ENCODE assay signal across 11 cellular contexts in the genomic region with DNA sequence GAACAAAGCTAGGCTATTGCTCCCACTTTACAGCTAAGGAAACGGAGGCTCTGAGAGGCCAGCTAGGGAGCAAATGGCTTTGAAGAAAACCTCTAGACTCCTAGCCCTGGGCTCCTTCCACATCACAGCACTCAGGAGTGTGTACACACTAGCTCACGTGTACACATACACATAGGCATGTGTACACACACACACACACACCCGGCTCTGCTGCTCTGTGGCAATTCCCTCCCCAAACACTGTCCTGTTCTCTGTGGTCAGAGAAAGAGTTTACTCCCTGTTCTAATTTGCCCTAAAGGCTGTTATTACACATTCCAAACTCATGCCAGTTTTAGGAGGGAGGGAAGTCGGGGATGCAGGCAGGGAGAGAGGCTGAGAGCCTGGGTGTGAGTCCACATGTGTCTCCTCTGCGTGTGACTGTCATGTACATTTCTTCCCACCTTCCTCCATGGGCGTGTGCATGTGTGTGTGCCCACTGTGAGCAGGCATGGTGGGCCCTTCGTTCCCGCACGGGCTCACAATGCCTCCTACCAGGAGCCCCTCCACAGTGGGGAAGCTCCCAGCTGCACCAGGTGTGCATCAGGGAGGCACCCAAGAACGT. TPM values are rescaled to one million over a fixed set of nuclear protein-coding genes. Genes with fewer than 3 reads are reported as not detected.
DNase-seq lines count a peak whose midpoint lies in the region; ATAC-seq and TF ChIP-seq lines count a peak whose summit lies in the region.
"Had no signal": no experiment of that assay in that cellular context is flagged by ENCODE, and none has a peak within 500 bp of the region (broad histone marks: within the 10 kb centered on the region; RNA-seq: fewer than 3 reads in every experiment).

No MANE protein-coding gene starts in this region.

- H2AFZ ChIP-seq in PC-3 (ENCODE audit: low read length) (no peak overlapping the region), osteoblast (ENCODE audit: low read length) (no peak overlapping the region)

- no peak overlapping the region for H3K27ac Mint-ChIP-seq in activated T-helper 2 cell treated with anti-CD3 and anti-CD28 coated beads, Interferon-gamma antibody, Interleukin-2, Interleukin-4, amounts not matched to agents 10 μg/mL and 5 μg/mL and 100 μg/mL, durations not matched to agents 14 hours and 24 hours and 36 hours
- H3K27ac Mint-ChIP-seq: activated B cell treated with CpG ODN at 0.5 μM for 24 hours had no signal

- no TSS peak for BruUV-seq in PC-3 (replicated peaks; lab: Mats Ljungman, UMichigan)

- POLR2A ChIA-PET in PC-3 (lab: Charles Lee; ENCODE audit: unreplicated experiment), result no interaction called here

- no peaks in the 10 kb centered on the region for H3F3A ChIP-seq in PC-3 (ENCODE audit: low read length, unreplicated experiment)

- CTCF ChIA-PET in PC-3 (lab: Charles Lee), result interaction anchor here (0.9 kb wide), 1 partner anchor 26 kb away, joined by 4 read pairs; no protein-coding TSS in a partner anchor

- H3K9ac ChIP-seq in PC-3 (ENCODE audit: low read length), result no peak overlapping the region

- H3K4me2 ChIP-seq in PC-3 (ENCODE audit: low read length) (0 out of 2 replicates have a peak overlapping the region, but pooled peaks have one; percentile 11), osteoblast (ENCODE audit: insufficient read depth, low read length) (no peak overlapping the region)

- H3K36me3 Mint-ChIP-seq in activated T-helper 2 cell treated with anti-CD3 and anti-CD28 coated beads, Interferon-gamma antibody, Interleukin-2, Interleukin-4, amounts not matched to agents 10 μg/mL and 5 μg/mL and 100 μg/mL, durations not matched to agents 14 hours and 24 hours and 36 hours (ENCODE audit: low read depth), result no peaks in the 10 kb centered on the region

- H3K27me3 Mint-ChIP-seq in activated T-helper 2 cell treated with anti-CD3 and anti-CD28 coated beads, Interferon-gamma antibody, Interleukin-2, Interleukin-4, amounts not matched to agents 10 μg/mL and 5 μg/mL and 100 μg/mL, durations not matched to agents 14 hours and 24 hours and 36 hours (ENCODE audit: low read depth), result no peaks in the 10 kb centered on the region

- H3K27ac ChIP-seq in PC-3 (ENCODE audit: low read length) (no peak overlapping the region), osteoblast (ENCODE audit: low read depth, low read length) (no peak overlapping the region)

- no peaks in the 10 kb centered on the region for H3K36me3 ChIP-seq in PC-3 (ENCODE audit: low read depth, low read length)
- no peaks in the 10 kb centered on the region for H3K36me3 ChIP-seq in osteoblast (ENCODE audit: insufficient read depth, low read length)

- no peaks in the 10 kb centered on the region for H3K9me3 ChIP-seq in PC-3 (ENCODE audit: low read length)
- H3K9me3 ChIP-seq in osteoblast (ENCODE audit: low read depth, low read length), result no peaks in the 10 kb centered on the region

- H3K79me2 ChIP-seq in PC-3 (ENCODE audit: low read length) (no peaks in the 10 kb centered on the region), osteoblast (ENCODE audit: insufficient read depth, low read length) (no peaks in the 10 kb centered on the region)

- H3K4me1 ChIP-seq in PC-3 (ENCODE audit: insufficient read depth, low read length) (peaks cover 24% of the 10 kb centered on the region), osteoblast (ENCODE audit: insufficient read depth, low read length) (no peaks in the 10 kb centered on the region)

- H3K4me3 Mint-ChIP-seq in activated T-helper 2 cell treated with anti-CD3 and anti-CD28 coated beads, Interferon-gamma antibody, Interleukin-2, Interleukin-4, amounts not matched to agents 10 μg/mL and 5 μg/mL and 100 μg/mL, durations not matched to agents 14 hours and 24 hours and 36 hours (ENCODE audit: low read depth), result no peak overlapping the region
- H3K4me3 Mint-ChIP-seq: activated B cell treated with CpG ODN at 0.5 μM for 24 hours had no signal

- H3K4me3 ChIP-seq in PC-3 (ENCODE audit: low read length) (no peak overlapping the region), osteoblast (ENCODE audit: insufficient read depth, low read length) (no peak overlapping the region)

- H3K9me2 ChIP-seq in PC-3 (replicated peaks; ENCODE audit: low read length), result no peaks in the 10 kb centered on the region

- H4K20me1 ChIP-seq in PC-3 (ENCODE audit: low read length) (no peaks in the 10 kb centered on the region), osteoblast (ENCODE audit: insufficient read depth, low read length) (peaks cover 15% of the 10 kb centered on the region)

- intact Hi-C loops in PC-3 (cut with micrococcal nuclease), result no loop called here
- intact Hi-C loops in activated T-helper 2 cell treated with anti-CD3 and anti-CD28 coated beads, Interferon-gamma antibody, Interleukin-2, Interleukin-4, amounts not matched to agents 10 μg/mL and 5 μg/mL and 100 μg/mL, durations not matched to agents 14 hours and 24 hours and 36 hours (cut with micrococcal nuclease), result no loop called here

- H3K4me1 Mint-ChIP-seq in activated T-helper 2 cell treated with anti-CD3 and anti-CD28 coated beads, Interferon-gamma antibody, Interleukin-2, Interleukin-4, amounts not matched to agents 10 μg/mL and 5 μg/mL and 100 μg/mL, durations not matched to agents 14 hours and 24 hours and 36 hours (ENCODE audit: low read depth), result no peaks in the 10 kb centered on the region
- H3K4me1 Mint-ChIP-seq: activated B cell treated with CpG ODN at 0.5 μM for 24 hours had no signal

- peak; percentile 66 for ATAC-seq in PC-3
- no peak for ATAC-seq in GM21423 (IDR thresholded peaks at IDR 0.05; ENCODE audit: unreplicated experiment)

- TF ChIP-seq CTCF in PC-3 (conservative IDR thresholded peaks at IDR 0.05; ENCODE audit: low read depth, low read length) (no peak), osteoblast (IDR thresholded peaks at IDR 0.05; ENCODE audit: extremely low read depth, low read depth, low read length) (no peak)

- H3K9me3 Mint-ChIP-seq in activated T-helper 2 cell treated with anti-CD3 and anti-CD28 coated beads, Interferon-gamma antibody, Interleukin-2, Interleukin-4, amounts not matched to agents 10 μg/mL and 5 μg/mL and 100 μg/mL, durations not matched to agents 14 hours and 24 hours and 36 hours, result no peaks in the 10 kb centered on the region
- H3K9me3 Mint-ChIP-seq: activated B cell treated with CpG ODN at 0.5 μM for 24 hours had no signal

- DNase-seq in GM04504 (ENCODE audit: low read depth) (peak; percentile 73), PC-3 (peak; percentile 91), epidermal melanocyte (ENCODE audit: insufficient read length, low spot score) (peak; percentile 96), osteoblast (ENCODE audit: insufficient read length, low spot score, missing footprints) (peak; percentile 95), DMS114 treated with DMSO at 0.1 percent for 48 hours (lab: John Stamatoyannopoulos, UW; ENCODE audit: unreplicated experiment) (no peak)
- DNase-seq in activated T-helper 2 cell treated with anti-CD3 and anti-CD28 coated beads, Interferon-gamma antibody, Interleukin-2, Interleukin-4, amounts not matched to agents 10 μg/mL and 5 μg/mL and 100 μg/mL, durations not matched to agents 14 hours and 24 hours and 36 hours (ENCODE audit: low spot score), result no peak
- DNase-seq: activated B cell treated with CpG ODN at 0.5 μM for 24 hours, NCI-H446 treated with DMSO at 0.1 percent for 48 hours, retina, SIG-M5 had no signal

- no peaks in the 10 kb centered on the region for H3K27me3 ChIP-seq in PC-3 (ENCODE audit: low read length)
- no peaks in the 10 kb centered on the region for H3K27me3 ChIP-seq in osteoblast (ENCODE audit: insufficient read depth, low read length)

RNA-seq across cellular contexts. Expression of a gene that starts 14.2 kb away (rescaled TPM):
- 1.6 and 2.4 TPM in 2 replicates for total RNA-seq in PC-3 (2014; rRNA removed)
- 3.2 and 5.8 TPM in 2 replicates for total RNA-seq in osteoblast
- not detected in 2 replicates for total RNA-seq in activated T-helper 2 cell treated with anti-CD3 and anti-CD28 coated beads, Interferon-gamma antibody, Interleukin-2, Interleukin-4, amounts not matched to agents 10 μg/mL and 5 μg/mL and 100 μg/mL, durations not matched to agents 14 hours and 24 hours and 36 hours
- total RNA-seq: activated B cell treated with CpG ODN at 0.5 μM for 24 hours had no signal

Comparison
In these comparisons a context has a peak if more than half of its experiments do, and no peak if none do; other contexts are left out.
1. DNase-seq: peak in GM04504 (single experiment), PC-3 (single experiment), epidermal melanocyte (single experiment) and osteoblast (single experiment); none in activated T-helper 2 cell treated with anti-CD3 and anti-CD28 coated beads, Interferon-gamma antibody, Interleukin-2, Interleukin-4, amounts not matched to agents 10 μg/mL and 5 μg/mL and 100 μg/mL, durations not matched to agents 14 hours and 24 hours and 36 hours (single experiment) and DMS114 treated with DMSO at 0.1 percent for 48 hours (single experiment).